Comparison of ENCODE assay signal across 12 cellular contexts in the genomic region with DNA sequence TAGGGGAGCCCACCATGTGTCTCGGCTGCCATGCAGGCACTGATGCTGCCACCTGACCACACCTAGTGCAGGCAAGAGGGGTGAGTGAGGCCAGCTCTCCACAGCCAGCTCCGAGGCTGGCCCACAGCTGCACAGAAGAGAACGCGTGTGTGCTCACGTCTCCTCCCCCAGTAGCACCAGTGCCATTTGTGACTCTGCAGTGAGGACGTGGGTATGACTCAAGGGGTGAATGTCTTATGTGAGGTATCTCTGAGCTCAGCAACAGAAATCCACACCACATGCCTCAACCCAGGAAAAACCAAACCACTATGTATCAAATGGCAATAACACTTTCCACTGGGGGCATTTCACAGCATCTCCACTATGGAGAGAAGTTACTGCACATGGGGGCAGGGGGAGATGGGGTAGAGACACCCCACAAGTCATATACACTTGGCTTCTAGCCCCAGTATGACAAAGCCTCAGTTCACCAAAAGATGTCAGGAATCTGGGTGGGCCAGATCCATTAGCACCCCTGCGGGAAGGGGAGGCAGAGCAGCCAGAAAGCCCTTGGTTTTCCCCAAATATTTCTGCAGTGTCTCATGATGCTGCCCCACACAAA.
A peak's percentile ranks its signal among the peaks of the same experiment; 100 is the strongest.
DNase-seq lines count a peak whose midpoint lies in the region; ATAC-seq and TF ChIP-seq lines count a peak whose summit lies in the region.
"Had no signal": no experiment of that assay in that cellular context is flagged by ENCODE, and none has a peak within 500 bp of the region (broad histone marks: within the 10 kb centered on the region; RNA-seq: fewer than 3 reads in every experiment).

No MANE protein-coding gene starts in this region.

- no peaks in the 10 kb centered on the region for H3K9me3 Mint-ChIP-seq in activated CD4-positive, alpha-beta T cell treated with anti-CD3 and anti-CD28 coated beads, Interleukin-2, amount 10 ng/mL, durations not matched to agents 24 days and 14 days
- H3K9me3 Mint-ChIP-seq: dendritic cell treated with granulocyte-macrophage colony-stimulating factor and Interleukin-4, amounts not matched to agents 40 ng/mL and 50 ng/mL, for 4 days had no signal

- peak; percentile 86 for ATAC-seq in stimulated activated naive CD8-positive, alpha-beta T cell treated with anti-CD3 and anti-CD28 coated beads, Interleukin-15, Interleukin-2, amounts not matched to agents 100 U/mL and 50 U/mL, for 24 hours
- ATAC-seq in sciatic nerve = no peak
- ATAC-seq: pancreas had no signal

- H3K4me1 Mint-ChIP-seq in activated CD4-positive, alpha-beta T cell treated with anti-CD3 and anti-CD28 coated beads, Interleukin-2, amount 10 ng/mL, durations not matched to agents 24 days and 14 days = peaks cover 20% of the 10 kb centered on the region
- H3K4me1 Mint-ChIP-seq: B cell had no signal

- H3K4me3 Mint-ChIP-seq in activated CD4-positive, alpha-beta T cell treated with anti-CD3 and anti-CD28 coated beads, Interleukin-2, amount 10 ng/mL, durations not matched to agents 24 days and 14 days = no peak overlapping the region
- H3K4me3 Mint-ChIP-seq: B cell; dendritic cell treated with granulocyte-macrophage colony-stimulating factor and Interleukin-4, amounts not matched to agents 40 ng/mL and 50 ng/mL, for 4 days had no signal

- TF ChIP-seq CTCF in fibroblast of mammary gland (conservative IDR thresholded peaks at IDR 0.05; ENCODE audit: control insufficient read depth, insufficient read depth, low read depth, low read length) = no peak

- no peaks in the 10 kb centered on the region for H3K27me3 Mint-ChIP-seq in activated CD4-positive, alpha-beta T cell treated with anti-CD3 and anti-CD28 coated beads, Interleukin-2, amount 10 ng/mL, durations not matched to agents 24 days and 14 days
- H3K27me3 Mint-ChIP-seq: B cell; dendritic cell treated with granulocyte-macrophage colony-stimulating factor and Interleukin-4, amounts not matched to agents 40 ng/mL and 50 ng/mL, for 4 days had no signal

- intact Hi-C loops in activated CD4-positive, alpha-beta T cell treated with anti-CD3 and anti-CD28 coated beads, Interleukin-2, amount 10 ng/mL, durations not matched to agents 24 days and 14 days (cut with micrococcal nuclease) = no loop called here
- intact Hi-C loops in sciatic nerve (cut with DNase I) = no loop called here

- no peak for DNase-seq in activated CD4-positive, alpha-beta T cell treated with anti-CD3 and anti-CD28 coated beads, Interleukin-2, amount 10 ng/mL, durations not matched to agents 24 days and 14 days
- no peak for DNase-seq in activated CD4-positive, alpha-beta T cell treated with anti-CD3 and anti-CD28 coated beads for 4 hours
- DNase-seq in RKO (ENCODE audit: low spot score) (peak; percentile 18), fibroblast of mammary gland (ENCODE audit: low read depth) (peak; percentile 96), NCI-H1048 (lab: John Stamatoyannopoulos, UW) (no peak), sciatic nerve (ENCODE audit: low spot score) (no peak), NCI-H345 treated with DMSO at 0.1 percent for 48 hours (lab: John Stamatoyannopoulos, UW; ENCODE audit: unreplicated experiment) (no peak)
- no peak for DNase-seq in stimulated activated naive CD8-positive, alpha-beta T cell treated with anti-CD3 and anti-CD28 coated beads, Interleukin-15, Interleukin-2, amounts not matched to agents 100 U/mL and 50 U/mL, for 24 hours

- H3K4me3 ChIP-seq in fibroblast of mammary gland (ENCODE audit: control insufficient read depth, low read depth, low read length) = no peak overlapping the region
- H3K4me3 ChIP-seq: pancreas, Peyer's patch had no signal

- H3K27ac Mint-ChIP-seq in activated CD4-positive, alpha-beta T cell treated with anti-CD3 and anti-CD28 coated beads, Interleukin-2, amount 10 ng/mL, durations not matched to agents 24 days and 14 days = peak overlapping the region; percentile 39
- H3K27ac Mint-ChIP-seq: B cell; dendritic cell treated with granulocyte-macrophage colony-stimulating factor and Interleukin-4, amounts not matched to agents 40 ng/mL and 50 ng/mL, for 4 days had no signal

- H3K36me3 Mint-ChIP-seq in activated CD4-positive, alpha-beta T cell treated with anti-CD3 and anti-CD28 coated beads, Interleukin-2, amount 10 ng/mL, durations not matched to agents 24 days and 14 days (ENCODE audit: low read depth) = peaks cover 57% of the 10 kb centered on the region

Comparison
In these comparisons a context has a peak if more than half of its experiments do, and no peak if none do; other contexts are left out.
1. DNase-seq: peak in RKO (single experiment) and fibroblast of mammary gland (single experiment); none in activated CD4-positive, alpha-beta T cell treated with anti-CD3 and anti-CD28 coated beads, Interleukin-2, amount 10 ng/mL, durations not matched to agents 24 days and 14 days (single experiment), activated CD4-positive, alpha-beta T cell treated with anti-CD3 and anti-CD28 coated beads for 4 hours (0 of 2), stimulated activated naive CD8-positive, alpha-beta T cell treated with anti-CD3 and anti-CD28 coated beads, Interleukin-15, Interleukin-2, amounts not matched to agents 100 U/mL and 50 U/mL, for 24 hours (single experiment), NCI-H1048 (single experiment), sciatic nerve (single experiment) and NCI-H345 treated with DMSO at 0.1 percent for 48 hours (single experiment).